In genomic region chr5:36882250-36882649, GRCh38 we compare ENCODE assay signal across 11 cellular contexts. TPM values are rescaled to one million over a fixed set of nuclear protein-coding genes. Genes with fewer than 3 reads are reported as not detected.
DNase-seq lines count a peak whose midpoint lies in the region; ATAC-seq, FAIRE-seq and TF ChIP-seq lines count a peak whose summit lies in the region.
"Had no signal": no experiment of that assay in that cellular context is flagged by ENCODE, and none has a peak within 500 bp of the region (broad histone marks: within the 10 kb centered on the region; RNA-seq: fewer than 3 reads in every experiment).

No MANE protein-coding gene starts in this region.

- H3K36me3 ChIP-seq in GM12878 (ENCODE audit: control insufficient read depth in 2 of 2, insufficient read depth in 2 of 2, low read length in 1 of 2) (peaks cover 5 to 10% of the 10 kb centered on the region in 2 experiments; a peak in 2 of 4 replicates), upper lobe of right lung (no peaks in the 10 kb centered on the region)

- peak overlapping the region; percentile 48 for H3K4me3 ChIP-seq in GM12878
- H3K4me3 ChIP-seq in upper lobe of right lung = no peak overlapping the region
- H3K4me3 ChIP-seq: body of pancreas, lower lobe of right lung had no signal

- DNase-seq in GM12892 (ENCODE audit: insufficient read length) = no peak
- DNase-seq in GM12878 (ENCODE audit: low read depth, low spot score) = no peak
- no peak for DNase-seq in upper lobe of right lung
- DNase-seq: body of pancreas, DMS79 treated with DMSO at 0.1 percent for 48 hours, lower lobe of right lung had no signal

- TF ChIP-seq EP300 in GM12878 (IDR thresholded peaks at IDR 0.05; ENCODE audit: borderline replicate concordance in 1 of 2, control insufficient read depth in 1 of 2, low read depth in 2 of 2, low read length in 2 of 2) = 0 out of 4 replicates have a peak, but pooled peaks of 1 of the 2 experiments have one; percentile 33

- peaks cover 6% of the 10 kb centered on the region; the same call in 1 of the 2 replicates for H3K4me1 ChIP-seq in GM12878 (ENCODE audit: control insufficient read depth, insufficient read depth, low read length)
- peaks cover 58% of the 10 kb centered on the region for H3K4me1 ChIP-seq in upper lobe of right lung

- TF ChIP-seq RAD21 in GM12878 (IDR thresholded peaks at IDR 0.05; ENCODE audit: insufficient read depth, low read depth, low read length) = no peak

- H4K20me1 ChIP-seq in GM12878 (ENCODE audit: control insufficient read depth, insufficient read depth) = no peaks in the 10 kb centered on the region; the same call in 1 of the 2 replicates

- H3K9ac ChIP-seq in GM12878 (ENCODE audit: control insufficient read depth, insufficient read depth, low read length) = peak overlapping the region; percentile 33; the same call in 1 of the 2 replicates

- H3K27me3 ChIP-seq in GM12878 (replicated peaks in 1 of 2; ENCODE audit: control insufficient read depth in 2 of 2, insufficient read depth in 2 of 2, low read length in 1 of 2) (no peaks in the 10 kb centered on the region), upper lobe of right lung (no peaks in the 10 kb centered on the region)
- H3K27me3 ChIP-seq: body of pancreas had no signal

- POLR2A ChIA-PET in GM12878 (lab: Charles Lee) = interaction anchor here (1.4 kb wide), 1 partner anchor 157 kb away, joined by 5 read pairs; no protein-coding TSS in a partner anchor

- CTCF ChIA-PET in GM12878 (lab: Yijun Ruan, JAX) = interaction anchor here (0.7 to 3.8 kb wide), 9 partner anchors 12 to 187 kb away, joined by 3 to 25 read pairs (median 4); no protein-coding TSS in a partner anchor

- no peak overlapping the region for H2AFZ ChIP-seq in GM12878 (ENCODE audit: control insufficient read depth, low read depth, low read length)

- in situ Hi-C loops in GM12878 (cut with MboI) = no loop called here

- H3K4me2 ChIP-seq in GM12878 (ENCODE audit: control insufficient read depth, insufficient read depth) = peak overlapping the region; percentile 74

- SMC1A ChIA-PET in GM12878 (lab: Charles Lee; ENCODE audit: uncharacterized antibody, unreplicated experiment) = interaction anchor here (0.6 to 2.0 kb wide), 10 partner anchors 10 to 182 kb away, joined by 3 to 8 read pairs (median 4); no protein-coding TSS in a partner anchor

- ATAC-seq in GM19463 (IDR thresholded peaks at IDR 0.05; ENCODE audit: unreplicated experiment) (peak; percentile 46), HG03354 (IDR thresholded peaks at IDR 0.05; ENCODE audit: poor library complexity, severe bottlenecking, unreplicated experiment) (peak; percentile 47), GM12878 (peak; percentile 61), HG02571 (IDR thresholded peaks at IDR 0.05; ENCODE audit: unreplicated experiment) (no peak), HG03097 (IDR thresholded peaks at IDR 0.05; ENCODE audit: low FRiP score, unreplicated experiment) (no peak), SK-N-SH treated with all-trans-retinoic acid at 6 μM for 48 hours (no peak), upper lobe of right lung (no peak)
- ATAC-seq: body of pancreas, lower lobe of right lung had no signal

- TF ChIP-seq POLR2A in GM12892 (IDR thresholded peaks at IDR 0.05; ENCODE audit: low read depth, low read length) (no peak), GM12878 (IDR thresholded peaks at IDR 0.05; ENCODE audit: low read depth, low read length) (no peak)

- TF ChIP-seq CTCF in GM12878 (IDR thresholded peaks at IDR 0.05 in 2 of 3, conservative IDR thresholded peaks at IDR 0.05 in 1 of 3; ENCODE audit: control insufficient read depth in 2 of 3, extremely low read depth in 1 of 3, insufficient read depth in 1 of 3, low read depth in 3 of 3, low read length in 3 of 3) (no peak), upper lobe of right lung (IDR thresholded peaks at IDR 0.05) (no peak)

- 7% methylated on average over 3 of the region's 3 CpGs for WGBS in GM12878 (ENCODE audit: insufficient coverage, insufficient replicate concordance, low lambda C conversion rate, missing lambda C conversion rate)

- peaks cover 100% of the 10 kb centered on the region for H3K79me2 ChIP-seq in GM12878 (ENCODE audit: control insufficient read depth, insufficient read depth, low read length)

- intact Hi-C loops in GM12878 (cut with micrococcal nuclease; ENCODE audit: unreplicated experiment) = no loop called here
- intact Hi-C loops in upper lobe of right lung (cut with DNase I) = no loop called here

- RAD21 ChIA-PET in GM12878 (lab: Charles Lee; ENCODE audit: unreplicated experiment) = interaction anchor here (0.9 to 1.6 kb wide), 9 partner anchors 14 to 161 kb away, joined by 3 to 7 read pairs (median 3); no protein-coding TSS in a partner anchor

- H3K27ac ChIP-seq in GM12878 (ENCODE audit: control insufficient read depth, insufficient read depth) (peak overlapping the region; percentile 63), upper lobe of right lung (no peak overlapping the region)
- H3K27ac ChIP-seq: body of pancreas, lower lobe of right lung had no signal

- FAIRE-seq in GM12892 (lab: Jason Lieb, UNC) (peak; percentile 5), GM12878 (lab: Jason Lieb, UNC) (peak; percentile 38)

- BruUV-seq in GM12878 (replicated peaks; lab: Mats Ljungman, UMichigan) = no TSS peak

- H3K9me3 ChIP-seq in GM12878 (replicated peaks; ENCODE audit: control insufficient read depth, insufficient read depth, low read length) = peaks cover 5% of the 10 kb centered on the region; the same call in 2 of the 3 replicates
- H3K9me3 ChIP-seq in upper lobe of right lung = no peaks in the 10 kb centered on the region
- H3K9me3 ChIP-seq: body of pancreas, lower lobe of right lung had no signal

TF ChIP-seq in GM12878, 131 proteins besides CTCF, POLR2A, EP300 and RAD21 (continues in another document):
- no peak for TF ChIP-seq ZSCAN29 (IDR thresholded peaks at IDR 0.05)
- TF ChIP-seq HSF1 (IDR thresholded peaks at IDR 0.05; ENCODE audit: low read depth, low read length) = no peak

TF ChIP-seq in SK-N-SH treated with all-trans-retinoic acid at 6 μM for 48 hours, 23 proteins besides CTCF, POLR2A, EP300 and RAD21:
- TF ChIP-seq GLIS3 (CRISPR knock-in tag; IDR thresholded peaks at IDR 0.05) (no peak), ESRRG (CRISPR knock-in tag; IDR thresholded peaks at IDR 0.05) (no peak), ZFP30 (CRISPR knock-in tag; IDR thresholded peaks at IDR 0.05) (no peak), TCF4 (CRISPR knock-in tag; IDR thresholded peaks at IDR 0.05; ENCODE audit: borderline replicate concordance) (no peak), BACH2 (CRISPR knock-in tag; IDR thresholded peaks at IDR 0.05; ENCODE audit: borderline replicate concordance) (no peak), TOX (CRISPR knock-in tag; IDR thresholded peaks at IDR 0.05; ENCODE audit: borderline replicate concordance) (no peak), ZFP3 (CRISPR knock-in tag; IDR thresholded peaks at IDR 0.05) (no peak), CSDC2 (CRISPR knock-in tag; IDR thresholded peaks at IDR 0.05) (no peak), PPARA (CRISPR knock-in tag; IDR thresholded peaks at IDR 0.05; ENCODE audit: borderline replicate concordance) (no peak), ZNF565 (CRISPR knock-in tag; conservative IDR thresholded peaks at IDR 0.05; ENCODE audit: low read depth) (no peak), ISL1 (CRISPR knock-in tag; IDR thresholded peaks at IDR 0.05) (no peak), CSRNP3 (CRISPR knock-in tag; IDR thresholded peaks at IDR 0.05) (no peak), ZNF70 (CRISPR knock-in tag; IDR thresholded peaks at IDR 0.05) (no peak), ZC3H10 (CRISPR knock-in tag; IDR thresholded peaks at IDR 0.05) (no peak), OSR1 (CRISPR knock-in tag; IDR thresholded peaks at IDR 0.05) (no peak), ARNTL (CRISPR knock-in tag; IDR thresholded peaks at IDR 0.05; ENCODE audit: borderline replicate concordance, low read depth) (no peak)

RNA-seq across cellular contexts. Expression of gene NIPBL, which starts 5.7 kb away (rescaled TPM):
- 17.6 TPM for polyA plus RNA-seq in GM12892 (2012; ENCODE audit: missing spikeins)
- total RNA-seq in GM12878 (2013; cell fraction: nucleolus; rRNA removed) = 202 and 206 TPM in 2 replicates
- total RNA-seq in GM12878 (2014; rRNA removed) = 18.0 and 19.6 TPM in 2 replicates
- total RNA-seq in GM12878 (2014; rRNA removed; fragmentation: Illumina TruSeq; extraction: Trizol) = 27.5 and 36.6 TPM in 2 replicates
- 45.4 and 45.7 TPM in 2 replicates for total RNA-seq in GM12878 (2021)
- polyA plus RNA-seq in GM12878 (2011; ENCODE audit: low read depth) = 9.2 TPM
- polyA plus RNA-seq in GM12878 (2011; rRNA removed) = 41.5 and 50.4 TPM in 2 replicates
- polyA plus RNA-seq in GM12878 (2011; cell fraction: cytosol; rRNA removed) = 29.0 and 35.5 TPM in 2 replicates
- polyA plus RNA-seq in GM12878 (2011; cell fraction: nucleus; rRNA removed) = 40.8 and 52.1 TPM in 2 replicates
- polyA plus RNA-seq in GM12878 (2012) = 14.7 and 20.8 TPM in 2 replicates
- polyA plus RNA-seq in GM12878 (2014; fragmentation: Illumina TruSeq; extraction: Trizol) = 29.9 and 42.0 TPM in 2 replicates
- 10 to 100 TPM; 10.4 to 13.4 TPM for polyA plus RNA-seq in GM12878 (2014; fragmentation: Nextera tagmentation; extraction: Ambion mirVana)
- polyA plus RNA-seq in GM12878 (2014; rRNA removed) = 15.1 and 18.9 TPM in 2 replicates
- polyA plus RNA-seq in GM12878 (2016; fragmentation: Nextera tagmentation; extraction: Ambion mirVana) = 10 to 100 TPM; 19.7 to 20.7 TPM
- 176 and 271 TPM in 2 replicates for polyA minus RNA-seq in GM12878 (2011; rRNA and poly(A)+ RNA removed)
- 28.5 and 49.5 TPM in 2 replicates for polyA minus RNA-seq in GM12878 (2011; cell fraction: cytosol; rRNA and poly(A)+ RNA removed)
- 111 and 150 TPM in 2 replicates for polyA minus RNA-seq in GM12878 (2011; cell fraction: nucleus; rRNA and poly(A)+ RNA removed)
- 63.0 TPM for total RNA-seq in upper lobe of right lung

Comparison
In these comparisons a context has a peak if more than half of its experiments do, and no peak if none do; other contexts are left out.
1. ATAC-seq: peak in GM19463 (single experiment), HG03354 (single experiment) and GM12878 (single experiment); none in HG02571 (single experiment), HG03097 (single experiment), SK-N-SH treated with all-trans-retinoic acid at 6 μM for 48 hours (single experiment) and upper lobe of right lung (single experiment).